Comparison of ENCODE assay signal across 6 cellular contexts in the genomic region with DNA sequence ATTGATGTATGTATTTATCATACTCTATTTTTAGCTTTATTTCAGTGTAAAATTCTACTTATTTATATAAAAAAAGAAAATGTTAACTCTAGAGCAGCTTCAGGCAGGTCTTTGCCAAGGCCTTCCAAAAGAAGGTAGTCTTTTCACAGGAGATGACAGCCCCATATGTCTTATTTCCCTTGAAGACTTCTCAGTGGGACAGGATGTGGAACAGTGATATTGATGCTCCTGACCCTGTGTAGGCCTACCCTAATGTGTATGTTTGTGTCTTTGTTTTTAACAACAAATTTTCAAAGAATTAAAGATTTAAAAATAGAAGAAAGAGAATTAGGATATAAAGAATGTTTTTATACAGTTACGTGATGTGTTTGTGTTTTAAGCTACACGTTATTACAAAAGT.
"Had no signal": no experiment of that assay in that cellular context is flagged by ENCODE, and none has a peak within 500 bp of the region (broad histone marks: within the 10 kb centered on the region; RNA-seq: fewer than 3 reads in every experiment).

No MANE protein-coding gene starts in this region.

- DNase-seq: IMR-90, KBM-7, KG1 had no signal

- ATAC-seq: HepG2, K562 had no signal

- H3K27ac ChIP-seq: HL-60 had no signal

- H3K4me3 ChIP-seq: K562 had no signal
